Comparison of ENCODE assay signal across 8 cellular contexts in the genomic region with DNA sequence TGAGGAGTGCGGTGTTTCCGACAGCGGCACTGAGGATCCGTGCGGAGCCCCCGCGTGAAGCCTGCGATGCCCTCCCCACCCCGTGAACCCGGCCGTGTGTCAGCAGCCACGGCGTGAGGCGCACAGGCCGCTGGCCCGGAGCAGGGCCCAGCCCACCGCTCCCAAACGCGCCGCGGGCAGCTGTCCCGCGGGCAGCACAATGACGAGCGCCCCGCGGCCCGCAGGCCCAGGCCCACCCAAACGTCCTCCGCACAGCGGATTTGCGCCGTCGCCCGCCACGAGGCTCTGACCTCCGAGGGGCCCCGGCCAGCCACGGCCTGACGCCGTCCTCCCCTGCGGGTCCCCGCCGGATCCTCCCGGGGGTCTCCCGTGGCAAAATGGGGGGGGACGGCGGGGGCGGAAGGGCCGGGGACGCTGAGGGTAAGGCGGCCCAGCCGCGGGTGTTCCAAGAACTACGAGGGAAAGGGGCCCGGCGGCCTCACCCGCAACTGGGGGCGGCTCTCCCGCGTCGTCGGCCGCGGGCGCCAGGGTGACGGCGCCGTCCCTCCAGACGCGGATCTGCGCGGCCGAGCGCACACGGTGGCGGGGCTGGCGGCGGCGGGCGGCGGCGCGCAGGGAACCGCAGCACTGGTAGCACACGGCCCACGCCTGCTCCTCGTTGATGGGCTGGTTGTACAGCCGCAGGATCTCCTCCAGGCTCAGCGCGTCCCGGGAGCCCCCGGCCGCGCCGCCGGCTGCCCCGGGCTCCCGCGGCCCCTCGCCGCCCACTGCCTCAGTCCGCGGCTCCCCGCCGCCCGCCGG. TPM values are rescaled to one million over a fixed set of nuclear protein-coding genes. Genes with fewer than 3 reads are reported as not detected.
A peak's percentile ranks its signal among the peaks of the same experiment; 100 is the strongest.
DNase-seq lines count a peak whose midpoint lies in the region; ATAC-seq and TF ChIP-seq lines count a peak whose summit lies in the region.

No MANE protein-coding gene starts in this region.

- POLR2A ChIA-PET in activated CD8-positive, alpha-beta T cell treated with anti-CD3 and anti-CD28 coated beads for 36 hours (lab: Charles Lee): interaction anchor here (1.5 kb wide), 1 partner anchor 251 kb away, joined by 4 read pairs; no protein-coding TSS in a partner anchor

- TF ChIP-seq POLR2A in tibial nerve (IDR thresholded peaks at IDR 0.05): peak in 1 of 2 donors; percentile 21

- H3K27me3 Mint-ChIP-seq in activated CD8-positive, alpha-beta T cell treated with anti-CD3 and anti-CD28 coated beads for 36 hours: peaks cover 30% of the 10 kb centered on the region

- H3K4me3 Mint-ChIP-seq in activated CD8-positive, alpha-beta T cell treated with anti-CD3 and anti-CD28 coated beads for 36 hours: peak overlapping the region; percentile 68

- H3K4me1 ChIP-seq in esophagus (ENCODE audit: control insufficient read depth in 2 of 2, insufficient read depth in 2 of 2, low read length in 1 of 2) (no peaks in the 10 kb centered on the region), muscle layer of duodenum (ENCODE audit: control insufficient read depth in 1 of 2, insufficient read depth in 2 of 2, low read length in 2 of 2) (peaks cover 7% of the 10 kb centered on the region in 2 donors), tibial nerve (peaks cover 0 to 53% (median 16%) of the 10 kb centered on the region in 4 donors)

- WGBS in esophagus, 2 donors: 1% methylated on average over 55 to 108 of the region's 108 CpGs
- WGBS in tibial nerve, 2 donors: 0 to 1% methylated on average over 24 to 42 of the region's 108 CpGs

- intact Hi-C loops in activated CD8-positive, alpha-beta T cell treated with anti-CD3 and anti-CD28 coated beads for 36 hours (cut with micrococcal nuclease): loop anchor here (10.0 kb wide), 1 partner anchor 122 kb away; no protein-coding TSS in a partner anchor

- no peaks in the 10 kb centered on the region for H3K9me3 Mint-ChIP-seq in activated CD8-positive, alpha-beta T cell treated with anti-CD3 and anti-CD28 coated beads for 36 hours

- H3K27ac Mint-ChIP-seq in activated CD8-positive, alpha-beta T cell treated with anti-CD3 and anti-CD28 coated beads for 36 hours: no peak overlapping the region

- peak in 1 of 2 donors; percentile 56 for TF ChIP-seq EP300 in tibial nerve (IDR thresholded peaks at IDR 0.05)

- no peak for TF ChIP-seq CTCF in GM20000 (IDR thresholded peaks at IDR 0.05; ENCODE audit: extremely low read depth, missing control alignments)
- TF ChIP-seq CTCF in activated CD8-positive, alpha-beta T cell treated with anti-CD3 and anti-CD28 coated beads for 36 hours (IDR thresholded peaks at IDR 0.05): no peak
- peak in 1 of 5 experiments; percentile 15 for TF ChIP-seq CTCF in tibial nerve (IDR thresholded peaks at IDR 0.05)

- DNase-seq in D341Med (ENCODE audit: low spot score) (peak; percentile 89), GM20000 (ENCODE audit: low spot score) (peak; percentile 73), HK-2 (ENCODE audit: unreplicated experiment) (peak; percentile 32), tibial nerve (ENCODE audit: low spot score in 2 of 2) (no peak)
- DNase-seq in activated CD8-positive, alpha-beta T cell treated with anti-CD3 and anti-CD28 coated beads for 36 hours: peak; percentile 31
- DNase-seq in NK-92 treated with Interleukin-12 subunit alpha and Interleukin-12 subunit beta, amount 100 ng/mL, for 24 hours (lab: John Stamatoyannopoulos, UW): no peak

- no peaks in the 10 kb centered on the region for H3K36me3 Mint-ChIP-seq in activated CD8-positive, alpha-beta T cell treated with anti-CD3 and anti-CD28 coated beads for 36 hours (ENCODE audit: low read depth)

- H3K9me3 ChIP-seq in esophagus (ENCODE audit: control insufficient read depth in 2 of 2, insufficient read depth in 1 of 2, low read depth in 1 of 2, low read length in 1 of 2) (no peaks in the 10 kb centered on the region), muscle layer of duodenum (ENCODE audit: control insufficient read depth in 1 of 2, low read length in 2 of 2) (no peaks in the 10 kb centered on the region), tibial nerve (no peaks in the 10 kb centered on the region)

- CTCF ChIA-PET in activated CD8-positive, alpha-beta T cell treated with anti-CD3 and anti-CD28 coated beads for 36 hours (lab: Charles Lee): interaction anchor here (2.0 to 4.1 kb wide), 2 partner anchors 250 to 265 kb away, joined by 6 to 36 read pairs; a partner anchor contains a TSS

- no peaks in the 10 kb centered on the region for H3K36me3 ChIP-seq in esophagus (ENCODE audit: control insufficient read depth in 2 of 2, insufficient read depth in 2 of 2, low read length in 1 of 2)
- H3K36me3 ChIP-seq in muscle layer of duodenum (ENCODE audit: control insufficient read depth in 1 of 2, insufficient read depth in 2 of 2, low read length in 2 of 2): no peaks in the 10 kb centered on the region
- peaks cover 0 to 9% (median 0%) of the 10 kb centered on the region in 3 donors for H3K36me3 ChIP-seq in tibial nerve

- ATAC-seq in activated CD8-positive, alpha-beta T cell treated with anti-CD3 and anti-CD28 coated beads for 36 hours: peak; percentile 43

- H3K4me1 Mint-ChIP-seq in activated CD8-positive, alpha-beta T cell treated with anti-CD3 and anti-CD28 coated beads for 36 hours (ENCODE audit: low read depth): peaks cover 19% of the 10 kb centered on the region

- H3K4me3 ChIP-seq in esophagus (ENCODE audit: low read depth in 1 of 2, low read length in 2 of 2) (peak overlapping the region; percentile 70 to 72), muscle layer of duodenum (ENCODE audit: low read depth in 1 of 2, low read length in 2 of 2) (peak overlapping the region; percentile 74), tibial nerve (peak overlapping the region; percentile 68 to 91 (median 89))

- H3K27ac ChIP-seq in esophagus (ENCODE audit: low read depth in 2 of 2, low read length in 1 of 2): peak overlapping the region; percentile 88 to 94
- peak overlapping the region; percentile 80 for H3K27ac ChIP-seq in muscle layer of duodenum (ENCODE audit: low read length)
- peak overlapping the region; percentile 96 to 99 (median 98) for H3K27ac ChIP-seq in tibial nerve

- H3K27me3 ChIP-seq in esophagus (ENCODE audit: control insufficient read depth in 1 of 2, insufficient read depth in 2 of 2, low read length in 2 of 2) (no peaks in the 10 kb centered on the region), muscle layer of duodenum (ENCODE audit: low read depth, low read length) (no peaks in the 10 kb centered on the region), tibial nerve (no peaks in the 10 kb centered on the region)

RNA-seq across cellular contexts. Expression of a gene that starts 0.7 kb away (rescaled TPM):
- total RNA-seq in activated CD8-positive, alpha-beta T cell treated with anti-CD3 and anti-CD28 coated beads for 36 hours: 1 to 10 TPM; 2.8 to 4.4 TPM
- 1 to 10 TPM; 4.7 to 5.0 TPM for polyA plus RNA-seq in esophagus
- 10 to 100 TPM; 55.5 to 72.5 (median 60.4) TPM for total RNA-seq in tibial nerve

RNA-seq across cellular contexts. Expression of a gene that starts 45.3 kb away (rescaled TPM):
- 10 to 100 TPM; 11.9 to 12.5 TPM for total RNA-seq in activated CD8-positive, alpha-beta T cell treated with anti-CD3 and anti-CD28 coated beads for 36 hours
- polyA plus RNA-seq in esophagus: 1 to 10 TPM; 2.8 to 4.9 TPM
- total RNA-seq in tibial nerve: 10 to 100 TPM in 2 of 4 donors, 1 to 10 TPM in 2; 3.1 to 13.6 (median 9.8) TPM

RNA-seq across cellular contexts. Expression of a gene that starts 45.6 kb away (rescaled TPM):
- total RNA-seq in activated CD8-positive, alpha-beta T cell treated with anti-CD3 and anti-CD28 coated beads for 36 hours: 100 to 1,000 TPM; 105 to 113 TPM
- polyA plus RNA-seq in esophagus: 10 to 100 TPM; 66.6 to 76.6 TPM
- total RNA-seq in tibial nerve: 100 to 1,000 TPM in 1 of 4 donors, 10 to 100 TPM in 3; 52.6 to 102 (median 75.3) TPM

Comparison
In these comparisons a context has a peak if more than half of its experiments do, and no peak if none do; other contexts are left out.
1. DNase-seq: peak in D341Med (single experiment), GM20000 (single experiment), HK-2 (single experiment) and activated CD8-positive, alpha-beta T cell treated with anti-CD3 and anti-CD28 coated beads for 36 hours (single experiment); none in tibial nerve (0 of 2) and NK-92 treated with Interleukin-12 subunit alpha and Interleukin-12 subunit beta, amount 100 ng/mL, for 24 hours (single experiment).
2. RNA of a gene that starts 0.7 kb away (total RNA-seq): 55.5 to 72.5 TPM in tibial nerve; 2.8 to 4.4 TPM in activated CD8-positive, alpha-beta T cell treated with anti-CD3 and anti-CD28 coated beads for 36 hours; every median in the first group is over 10 times any median in the second.
3. Peak in every context shown above with its lines, with median percentiles within 50 percentile points of each other: H3K27ac ChIP-seq and H3K4me3 ChIP-seq.